In genomic region chr12:80943345-80943744, GRCh38 we compare ENCODE assay signal across 27 cellular contexts.
"Had no signal": no experiment of that assay in that cellular context is flagged by ENCODE, and none has a peak within 500 bp of the region (broad histone marks: within the 10 kb centered on the region; RNA-seq: fewer than 3 reads in every experiment).

No MANE protein-coding gene starts in this region.

- ATAC-seq: left cardiac atrium; left lung; lower lobe of right lung; natural killer cell; sciatic nerve; stimulated activated naive B cell treated with anti-CD40 and anti-IgM and Interleukin-4, amounts not matched to agents 10 μg/mL and 1 μg/mL and 100 μg/mL, for 72 hours; stimulated activated naive CD8-positive, alpha-beta T cell treated with anti-CD3 and anti-CD28 coated beads, Interleukin-15, Interleukin-2, amounts not matched to agents 100 U/mL and 50 U/mL, for 24 hours had no signal

- H3K4me3 ChIP-seq: left lung, lower lobe of right lung, neural progenitor cell, ovary, right atrium auricular region, skin epidermis, stomach, testis, thyroid gland, transverse colon, upper lobe of left lung, vagina had no signal

- DNase-seq: hippocampal formation; kidney glomerular epithelial cell; left cardiac atrium; left lung; lower lobe of right lung; mammary epithelial cell; mesenchymal stem cell; naive B cell; natural killer cell; nephron progenitor cell; ovary; stimulated activated CD4-positive, alpha-beta T cell treated with anti-CD3 and anti-CD28 coated beads, Interleukin-12 subunit alpha, Interleukin-12 subunit beta, amount 100 ng/mL, for 4 hours; stimulated activated CD4-positive, alpha-beta T cell treated with anti-CD3 and anti-CD28 coated beads, Interleukin-15, amount 100 ng/mL, for 24 hours; stimulated activated CD4-positive, alpha-beta T cell treated with anti-CD3 and anti-CD28 coated beads, Interleukin-2, amount 100 ng/mL, for 24 hours; stimulated activated CD4-positive, alpha-beta T cell treated with anti-CD3 and anti-CD28 coated beads, Interleukin-4, amount 100 ng/mL, for 1 hour; stimulated activated naive B cell treated with anti-CD40 and anti-IgM and Interleukin-4, amounts not matched to agents 10 μg/mL and 1 μg/mL and 100 μg/mL, for 72 hours; stimulated activated naive CD8-positive, alpha-beta T cell treated with anti-CD3 and anti-CD28 coated beads, Interleukin-15, Interleukin-2, amounts not matched to agents 100 U/mL and 50 U/mL, for 24 hours; stomach; testis; thyroid gland; transverse colon; upper lobe of left lung had no signal
